In the genomic region with DNA sequence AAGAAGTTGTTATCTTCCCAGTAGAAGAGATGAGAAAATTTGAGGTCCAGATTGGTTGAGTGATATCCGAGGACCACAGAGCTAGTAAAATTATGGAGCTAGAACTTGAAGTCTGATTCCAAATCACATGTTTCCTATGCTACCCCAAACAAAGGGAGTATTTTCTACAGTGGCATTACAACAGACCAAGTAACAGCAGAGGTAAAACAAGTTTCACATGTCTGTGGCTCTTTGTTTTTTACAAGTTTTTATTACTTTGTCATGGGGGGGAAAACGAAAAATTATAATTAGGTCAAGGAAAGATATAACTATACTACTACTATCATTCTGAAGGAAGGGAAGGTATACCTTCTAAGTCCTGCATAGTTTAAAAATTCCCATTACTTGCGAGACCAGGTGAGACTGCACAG, we compare ENCODE assay signal across 14 cellular contexts. TPM values are rescaled to one million over a fixed set of nuclear protein-coding genes. Genes with fewer than 3 reads are reported as not detected.
DNase-seq lines count a peak whose midpoint lies in the region; ATAC-seq and TF ChIP-seq lines count a peak whose summit lies in the region.
"Had no signal": no experiment of that assay in that cellular context is flagged by ENCODE, and none has a peak within 500 bp of the region (broad histone marks: within the 10 kb centered on the region; RNA-seq: fewer than 3 reads in every experiment).

No MANE protein-coding gene starts in this region.

- 52 to 69% methylated on average over 3 of the region's 3 CpGs for WGBS in sigmoid colon, 2 donors

- TF ChIP-seq CTCF in WERI-Rb-1 (IDR thresholded peaks at IDR 0.05; ENCODE audit: low read depth, low read length), result no peak
- TF ChIP-seq CTCF in sigmoid colon (IDR thresholded peaks at IDR 0.05), result no peak

- peaks cover 23% of the 10 kb centered on the region for H3K36me3 ChIP-seq in WERI-Rb-1
- no peaks in the 10 kb centered on the region for H3K36me3 ChIP-seq in sigmoid colon
- H3K36me3 ChIP-seq: heart left ventricle, suprapubic skin had no signal

- H3K27me3 Mint-ChIP-seq in activated naive CD4-positive, alpha-beta T cell treated with anti-CD3 and anti-CD28 coated beads, Interleukin-2, amount 50 U/mL, for 24 hours, result no peaks in the 10 kb centered on the region
- peaks cover 0 to 11% (median 2%) of the 10 kb centered on the region in 3 donors for H3K27me3 Mint-ChIP-seq in immature natural killer cell (ENCODE audit: low read depth in 3 of 3)

- no peak for DNase-seq in activated naive CD4-positive, alpha-beta T cell treated with anti-CD3 and anti-CD28 coated beads, Interleukin-2, amount 50 U/mL, for 16 hours
- DNase-seq in SK-MEL-5 (ENCODE audit: low read depth, low spot score), result peak; percentile 75
- DNase-seq in immature natural killer cell, result no peak
- DNase-seq in WERI-Rb-1, result no peak
- no peak for DNase-seq in sigmoid colon
- DNase-seq: ACHN, cortex of kidney, heart left ventricle, NCI-H2107 had no signal

- intact Hi-C loops in sigmoid colon (cut with DNase I), result no loop called here

- H3K9me3 Mint-ChIP-seq in activated naive CD4-positive, alpha-beta T cell treated with anti-CD3 and anti-CD28 coated beads, Interleukin-2, amount 50 U/mL, for 24 hours, result no peaks in the 10 kb centered on the region
- H3K9me3 Mint-ChIP-seq in immature natural killer cell, result no peaks in the 10 kb centered on the region
- H3K9me3 Mint-ChIP-seq: T-helper 1 cell treated with Interleukin-12 subunit alpha and Interleukin-12 subunit beta and Interleukin-4 antibody, amounts not matched to agents 30 μg/mL and 1 μg/mL, for 36 hours had no signal

- H3K4me1 Mint-ChIP-seq in activated naive CD4-positive, alpha-beta T cell treated with anti-CD3 and anti-CD28 coated beads, Interleukin-2, amount 50 U/mL, for 24 hours, result peaks cover 95% of the 10 kb centered on the region
- H3K4me1 Mint-ChIP-seq in immature natural killer cell, result peaks cover 93 to 96% of the 10 kb centered on the region in 2 donors

- TF ChIP-seq EP300 in sigmoid colon (IDR thresholded peaks at IDR 0.05), result no peak

- ATAC-seq in HG02884 (IDR thresholded peaks at IDR 0.05; ENCODE audit: unreplicated experiment), result no peak
- ATAC-seq: heart left ventricle had no signal

- in situ Hi-C loops in SK-MEL-5 (cut with HindIII; ENCODE audit: low pct_unique_long_range_greater_than_20kb, low sequenced_read_pairs), result no loop called here

- H3K27ac Mint-ChIP-seq in activated naive CD4-positive, alpha-beta T cell treated with anti-CD3 and anti-CD28 coated beads, Interleukin-2, amount 50 U/mL, for 24 hours, result peak overlapping the region; percentile 42
- peak overlapping the region; percentile 18 to 89 (median 53) for H3K27ac Mint-ChIP-seq in immature natural killer cell
- H3K27ac Mint-ChIP-seq: T-helper 1 cell treated with Interleukin-12 subunit alpha and Interleukin-12 subunit beta and Interleukin-4 antibody, amounts not matched to agents 30 μg/mL and 1 μg/mL, for 36 hours had no signal

- H3K9me3 ChIP-seq in WERI-Rb-1 (ENCODE audit: severe bottlenecking), result no peaks in the 10 kb centered on the region
- H3K9me3 ChIP-seq in sigmoid colon, result no peaks in the 10 kb centered on the region
- H3K9me3 ChIP-seq: heart left ventricle, suprapubic skin had no signal

- H3K27me3 ChIP-seq in WERI-Rb-1 (ENCODE audit: insufficient read depth, low read depth, severe bottlenecking) (no peaks in the 10 kb centered on the region), sigmoid colon (no peaks in the 10 kb centered on the region)
- H3K27me3 ChIP-seq: heart left ventricle, suprapubic skin had no signal

- H3K4me3 ChIP-seq in WERI-Rb-1 (ENCODE audit: low read depth, low read length) (no peak overlapping the region), sigmoid colon (no peak overlapping the region)
- H3K4me3 ChIP-seq: heart left ventricle, suprapubic skin had no signal

- peaks cover 4% of the 10 kb centered on the region for H3K36me3 Mint-ChIP-seq in activated naive CD4-positive, alpha-beta T cell treated with anti-CD3 and anti-CD28 coated beads, Interleukin-2, amount 50 U/mL, for 24 hours
- no peaks in the 10 kb centered on the region for H3K36me3 Mint-ChIP-seq in immature natural killer cell

- H3K4me3 Mint-ChIP-seq in activated naive CD4-positive, alpha-beta T cell treated with anti-CD3 and anti-CD28 coated beads, Interleukin-2, amount 50 U/mL, for 24 hours, result peak overlapping the region; percentile 40
- peak overlapping the region in 3 of 5 donors; percentile 8 to 54 (median 46) for H3K4me3 Mint-ChIP-seq in immature natural killer cell
- H3K4me3 Mint-ChIP-seq: T-helper 1 cell treated with Interleukin-12 subunit alpha and Interleukin-12 subunit beta and Interleukin-4 antibody, amounts not matched to agents 30 μg/mL and 1 μg/mL, for 36 hours had no signal

- peak overlapping the region; percentile 4 for H3K27ac ChIP-seq in temporal lobe (ENCODE audit: low read depth, low read length)
- H3K27ac ChIP-seq in WERI-Rb-1, result no peak overlapping the region
- H3K27ac ChIP-seq in sigmoid colon, result peak overlapping the region in 1 of 4 donors; percentile 2
- H3K27ac ChIP-seq: heart left ventricle, suprapubic skin had no signal

- no peak for TF ChIP-seq POLR2A in sigmoid colon (IDR thresholded peaks at IDR 0.05)

- peaks cover 0 to 82% (median 54%) of the 10 kb centered on the region in 4 donors for H3K4me1 ChIP-seq in sigmoid colon

RNA-seq across cellular contexts. Expression of a gene that starts 49.4 kb away (rescaled TPM):
- 34.7 and 35.6 TPM in 2 replicates for total RNA-seq in SK-MEL-5 (2014; rRNA removed; shearing (Covaris generic))
- 27.4 and 38.8 TPM in 2 replicates for polyA plus RNA-seq in SK-MEL-5 (2015; cell fraction: cytosol; rRNA removed)
- 79.1 and 96.4 TPM in 2 replicates for polyA plus RNA-seq in SK-MEL-5 (2015; cell fraction: nucleus; rRNA removed)
- polyA plus RNA-seq in immature natural killer cell, result 10 to 100 TPM in 1 of 3 donors, 1 to 10 TPM in 2; 3.3 to 21.9 (median 8.6) TPM
- total RNA-seq in temporal lobe, result 119 TPM
- 100 to 1,000 TPM in 1 of 4 donors, 10 to 100 TPM in 3; 70.7 to 130 (median 79.7) TPM for total RNA-seq in sigmoid colon
- polyA plus RNA-seq in sigmoid colon, result 10 to 100 TPM in 2 of 3 donors, 1 to 10 TPM in 1; 9.7 to 25.0 (median 13.8) TPM
